In genomic region chr1:5514519-5515183, GRCh38 we compare ENCODE assay signal across 8 cellular contexts.
DNase-seq lines count a peak whose midpoint lies in the region; ATAC-seq, FAIRE-seq and TF ChIP-seq lines count a peak whose summit lies in the region.

No MANE protein-coding gene starts in this region.

- H3K27ac ChIP-seq in pancreas: no peak overlapping the region
- peak overlapping the region in 1 of 4 donors; percentile 13 for H3K27ac ChIP-seq in transverse colon

- no peaks in the 10 kb centered on the region for H3K36me3 ChIP-seq in pancreas
- H3K36me3 ChIP-seq in transverse colon: no peaks in the 10 kb centered on the region

- ATAC-seq in HG03469 (IDR thresholded peaks at IDR 0.05; ENCODE audit: unreplicated experiment) (peak; percentile 75), pancreas (peak; percentile 77 to 91 (median 90)), GM18511 (IDR thresholded peaks at IDR 0.05; ENCODE audit: unreplicated experiment) (no peak)

- DNase-seq in GM12864 (ENCODE audit: low read depth) (no peak), RPMI8226 (peak; percentile 84), foreskin fibroblast (peak; percentile 8 to 52), pancreas (peak; percentile 51 to 98 (median 82)), transverse colon (peak; percentile 71)
- DNase-seq in activated T-helper 1 cell treated with anti-CD3 and anti-CD28 coated beads, Interleukin-2, amount 50 U/mL, for 16 hours (ENCODE audit: low read depth in 1 of 2, low spot score in 1 of 2): peak; percentile 57 to 63

- TF ChIP-seq POLR2A in transverse colon (IDR thresholded peaks at IDR 0.05): no peak

- H3K4me1 ChIP-seq in pancreas (peaks cover 0 to 10% (median 4%) of the 10 kb centered on the region in 3 donors), transverse colon (peaks cover 4 to 9% (median 8%) of the 10 kb centered on the region in 4 donors)

- no peak overlapping the region for H3K4me3 ChIP-seq in GM12864 (ENCODE audit: low read depth, low read length)
- H3K4me3 ChIP-seq in foreskin fibroblast (ENCODE audit: low read depth in 1 of 2, low read length in 2 of 2): no peak overlapping the region
- no peak overlapping the region for H3K4me3 ChIP-seq in pancreas
- no peak overlapping the region for H3K4me3 ChIP-seq in transverse colon

- in situ Hi-C loops in transverse colon (cut with MboI; ENCODE audit: low pct_ligation_motif_present in 1 of 4, low pct_unique_long_range_greater_than_20kb in 1 of 4, low sequenced_read_pairs in 3 of 4): loop anchor here in 3 of 4 donors (10.0 to 25.0 kb wide), 4 partner anchors 223 to 448 kb away; no protein-coding TSS in a partner anchor

- no peaks in the 10 kb centered on the region for H3K9me3 ChIP-seq in pancreas
- H3K9me3 ChIP-seq in transverse colon: no peaks in the 10 kb centered on the region

- intact Hi-C loops in pancreas (cut with DNase I): loop anchor here (10.0 kb wide), 2 partner anchors 230 to 460 kb away; no protein-coding TSS in a partner anchor
- intact Hi-C loops in transverse colon (cut with DNase I; ENCODE audit: low total_unique reads): loop anchor here (10.0 kb wide), 1 partner anchor 230 kb away; no protein-coding TSS in a partner anchor

- WGBS in pancreas, 2 donors: 18 to 19% methylated on average over 13 of the region's 13 CpGs
- 19 to 21% methylated on average over 6 to 13 of the region's 13 CpGs for WGBS in transverse colon (ENCODE audit: low coverage in 1 of 2), 2 donors

- H3K27me3 ChIP-seq in pancreas (no peaks in the 10 kb centered on the region), transverse colon (peaks cover 15% of the 10 kb centered on the region)

- TF ChIP-seq CTCF in GM12864 (IDR thresholded peaks at IDR 0.05; ENCODE audit: low read depth, low read length, missing control alignments) (peak; percentile 99), foreskin fibroblast (IDR thresholded peaks at IDR 0.05; ENCODE audit: low read depth, low read length) (peak; percentile 99), pancreas (IDR thresholded peaks at IDR 0.05) (peak; percentile 100), transverse colon (IDR thresholded peaks at IDR 0.05) (peak; percentile 91 to 100 (median 100))

- TF ChIP-seq EP300 in transverse colon (IDR thresholded peaks at IDR 0.05; ENCODE audit: low read depth): no peak

- FAIRE-seq in pancreas (lab: Jason Lieb, UNC): no peak
